9 cellular contexts compared by ENCODE assay signal in the genomic region with DNA sequence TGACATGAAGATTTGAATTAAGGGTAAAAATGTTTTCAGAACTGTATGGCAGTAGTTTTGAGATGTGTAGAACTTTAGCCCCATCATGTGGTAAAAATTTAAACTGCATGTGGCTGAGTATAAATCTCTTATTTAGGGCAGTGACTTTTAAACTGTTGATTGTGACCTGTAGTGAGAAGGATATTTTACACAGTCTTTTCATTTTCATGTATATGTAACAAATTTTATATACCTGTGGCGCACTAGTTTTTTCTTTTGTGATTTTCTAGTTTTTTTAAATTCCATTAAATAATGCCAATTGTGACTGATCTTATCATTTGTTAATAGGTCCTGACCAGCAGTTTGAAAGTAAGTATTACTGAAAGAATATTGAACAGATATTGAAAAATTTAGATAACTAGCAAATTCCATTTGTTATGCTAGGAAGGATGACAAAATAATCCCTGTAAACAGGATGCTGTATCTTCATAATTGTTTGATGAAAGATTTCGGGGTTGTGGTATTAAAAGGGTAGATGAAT. TPM values are rescaled to one million over a fixed set of nuclear protein-coding genes. Genes with fewer than 3 reads are reported as not detected.
A peak's percentile ranks its signal among the peaks of the same experiment; 100 is the strongest.
DNase-seq lines count a peak whose midpoint lies in the region; ATAC-seq, FAIRE-seq and TF ChIP-seq lines count a peak whose summit lies in the region.
"Had no signal": no experiment of that assay in that cellular context is flagged by ENCODE, and none has a peak within 500 bp of the region (broad histone marks: within the 10 kb centered on the region; RNA-seq: fewer than 3 reads in every experiment).

No MANE protein-coding gene starts in this region.

- TF ChIP-seq CTCF in AG04450 (IDR thresholded peaks at IDR 0.05; ENCODE audit: low read depth, low read length) (peak; percentile 81), upper lobe of left lung (IDR thresholded peaks at IDR 0.05) (peak; percentile 79 to 94 (median 86))

- 74 to 93% methylated on average over 2 of the region's 2 CpGs for WGBS in upper lobe of left lung, 2 donors

- H3K27ac ChIP-seq in AG04450 (ENCODE audit: low read depth, low read length) (no peak overlapping the region), upper lobe of left lung (no peak overlapping the region)
- H3K27ac ChIP-seq: skin epidermis had no signal

- H3K4me1 ChIP-seq in upper lobe of left lung = peaks cover 0 to 12% (median 10%) of the 10 kb centered on the region in 4 donors

- no peak for TF ChIP-seq POLR2A in upper lobe of left lung (IDR thresholded peaks at IDR 0.05)

- ATAC-seq in left lobe of liver (peak; percentile 88), upper lobe of left lung (ENCODE audit: low FRiP score in 2 of 2) (peak; percentile 81 to 87), GM18517 (IDR thresholded peaks at IDR 0.05; ENCODE audit: unreplicated experiment) (no peak)

- H3K36me3 ChIP-seq in upper lobe of left lung = peaks cover 0 to 11% (median 2%) of the 10 kb centered on the region in 4 donors

- H3K27me3 ChIP-seq in AG04450 (ENCODE audit: control insufficient read depth, insufficient read depth, low read length) (no peaks in the 10 kb centered on the region), upper lobe of left lung (no peaks in the 10 kb centered on the region)

- H3K9me3 ChIP-seq in AG04450 (ENCODE audit: control insufficient read depth, insufficient read depth, low read length) = no peaks in the 10 kb centered on the region
- H3K9me3 ChIP-seq in upper lobe of left lung = no peaks in the 10 kb centered on the region

- DNase-seq in AG04450 (ENCODE audit: low read depth, low spot score) (no peak), GM03348 (ENCODE audit: low spot score) (peak; percentile 62), HS-5 (ENCODE audit: low read depth) (peak; percentile 43), RCC 7860 (ENCODE audit: low spot score) (peak; percentile 18), cerebellum (ENCODE audit: low spot score) (peak; percentile 52), left lobe of liver (ENCODE audit: low spot score) (no peak), upper lobe of left lung (no peak)

- TF ChIP-seq EP300 in upper lobe of left lung (IDR thresholded peaks at IDR 0.05) = no peak

- POLR2A ChIA-PET in AG04450 (lab: Yijun Ruan, JAX) = no interaction called here

- CTCF ChIA-PET in AG04450 (lab: Charles Lee) = interaction anchor here (1.2 to 1.6 kb wide), 2 partner anchors 83 to 319 kb away, joined by 6 to 24 read pairs; no protein-coding TSS in a partner anchor

- H3K4me3 ChIP-seq in AG04450 (ENCODE audit: low read depth, low read length) (no peak overlapping the region), upper lobe of left lung (no peak overlapping the region)
- H3K4me3 ChIP-seq: skin epidermis had no signal

- peak; percentile 54 for FAIRE-seq in RCC 7860 (lab: Jason Lieb, UNC)

RNA-seq across cellular contexts. Expression of a gene that starts 47.2 kb away (rescaled TPM):
- 44.5 and 67.7 TPM in 2 replicates for polyA plus RNA-seq in AG04450 (2011; rRNA removed)
- 14.2 and 34.6 TPM in 2 replicates for polyA minus RNA-seq in AG04450 (2011; rRNA and poly(A)+ RNA removed)
- 125 TPM for total RNA-seq in cerebellum
- total RNA-seq in left lobe of liver = 20.5 TPM
- 100 to 1,000 TPM in 2 of 6 donors, 10 to 100 TPM in 4; 50.0 to 131 (median 55.3) TPM for total RNA-seq in upper lobe of left lung

Comparison
In these comparisons a context has a peak if more than half of its experiments do, and no peak if none do; other contexts are left out.
1. DNase-seq: peak in GM03348 (single experiment), HS-5 (single experiment), RCC 7860 (single experiment) and cerebellum (single experiment); none in AG04450 (single experiment), left lobe of liver (single experiment) and upper lobe of left lung (0 of 2).